ENCODE assay signal across 9 cellular contexts in genomic region chr21:14533555-14534400, GRCh38. TPM values are rescaled to one million over a fixed set of nuclear protein-coding genes. Genes with fewer than 3 reads are reported as not detected.
A peak's percentile ranks its signal among the peaks of the same experiment; 100 is the strongest.
DNase-seq lines count a peak whose midpoint lies in the region; ATAC-seq and TF ChIP-seq lines count a peak whose summit lies in the region.
"Had no signal": no experiment of that assay in that cellular context is flagged by ENCODE, and none has a peak within 500 bp of the region (broad histone marks: within the 10 kb centered on the region; RNA-seq: fewer than 3 reads in every experiment).

No MANE protein-coding gene starts in this region.

- peak in 1 of 10 experiments; percentile 18 for DNase-seq in CD4-positive, alpha-beta T cell
- DNase-seq in activated T-helper 2 cell treated with anti-CD3 and anti-CD28 coated beads, Interferon-gamma antibody, Interleukin-2, Interleukin-4, amounts not matched to agents 10 μg/mL and 5 μg/mL and 100 μg/mL, durations not matched to agents 14 hours and 24 hours and 36 hours (ENCODE audit: low spot score), result no peak
- DNase-seq in posterior vena cava (ENCODE audit: low spot score) (no peak), NCI-H2081 treated with DMSO at 0.1 percent for 48 hours (lab: John Stamatoyannopoulos, UW) (no peak), H7 (no peak)
- DNase-seq: gastrocnemius medialis had no signal

- H3K4me3 ChIP-seq in neutrophil (ENCODE audit: low read depth in 1 of 2, low read length in 1 of 2), result no peak overlapping the region
- H3K4me3 ChIP-seq in H7 (ENCODE audit: insufficient read depth, low read depth, low read length), result no peak overlapping the region
- H3K4me3 ChIP-seq: gastrocnemius medialis had no signal

- H3K27me3 ChIP-seq in CD4-positive, alpha-beta T cell (ENCODE audit: control insufficient read depth, insufficient read depth, low read length), result no peaks in the 10 kb centered on the region
- no peaks in the 10 kb centered on the region for H3K27me3 ChIP-seq in neutrophil
- H3K27me3 ChIP-seq in H7 (ENCODE audit: control insufficient read depth, insufficient read depth, low read length), result no peaks in the 10 kb centered on the region
- H3K27me3 ChIP-seq: gastrocnemius medialis had no signal

- intact Hi-C loops in CD4-positive, alpha-beta T cell (cut with DNase I, micrococcal nuclease), result no loop called here
- intact Hi-C loops in activated T-helper 2 cell treated with anti-CD3 and anti-CD28 coated beads, Interferon-gamma antibody, Interleukin-2, Interleukin-4, amounts not matched to agents 10 μg/mL and 5 μg/mL and 100 μg/mL, durations not matched to agents 14 hours and 24 hours and 36 hours (cut with micrococcal nuclease), result loop anchor here (1.0 to 5.0 kb wide), 9 partner anchors 9 to 151 kb away; partner anchors contain the start of genes HSPA13 and SAMSN1
- intact Hi-C loops in posterior vena cava (cut with DNase I), result no loop called here

- H3K36me3 ChIP-seq in neutrophil (no peaks in the 10 kb centered on the region), H7 (replicated peaks; ENCODE audit: control insufficient read depth, insufficient read depth, low read length) (no peaks in the 10 kb centered on the region)
- H3K36me3 ChIP-seq: gastrocnemius medialis had no signal

- CTCF ChIA-PET in CD4-positive, alpha-beta T cell (lab: Charles Lee), result interaction anchor here (0.5 to 1.7 kb wide), 4 partner anchors 8 to 204 kb away, joined by 3 to 5 read pairs (median 4); no protein-coding TSS in a partner anchor

- no peaks in the 10 kb centered on the region for H3K9me3 ChIP-seq in CD4-positive, alpha-beta T cell (ENCODE audit: control insufficient read depth, low read length)
- H3K9me3 ChIP-seq in neutrophil, result no peaks in the 10 kb centered on the region
- H3K9me3 ChIP-seq: gastrocnemius medialis had no signal

- peaks cover 62 to 72% of the 10 kb centered on the region in 2 experiments for H3K4me1 ChIP-seq in neutrophil (ENCODE audit: control insufficient read depth in 1 of 2, insufficient read depth in 1 of 2, low read depth in 1 of 2, low read length in 1 of 2)
- H3K4me1 ChIP-seq: gastrocnemius medialis had no signal

- peaks cover 67% of the 10 kb centered on the region for H3K4me1 Mint-ChIP-seq in CD4-positive, alpha-beta T cell (ENCODE audit: low read depth)
- H3K4me1 Mint-ChIP-seq in activated T-helper 2 cell treated with anti-CD3 and anti-CD28 coated beads, Interferon-gamma antibody, Interleukin-2, Interleukin-4, amounts not matched to agents 10 μg/mL and 5 μg/mL and 100 μg/mL, durations not matched to agents 14 hours and 24 hours and 36 hours (ENCODE audit: low read depth), result peaks cover 72% of the 10 kb centered on the region

- no peaks in the 10 kb centered on the region for H3K27me3 Mint-ChIP-seq in CD4-positive, alpha-beta T cell
- H3K27me3 Mint-ChIP-seq in activated T-helper 2 cell treated with anti-CD3 and anti-CD28 coated beads, Interferon-gamma antibody, Interleukin-2, Interleukin-4, amounts not matched to agents 10 μg/mL and 5 μg/mL and 100 μg/mL, durations not matched to agents 14 hours and 24 hours and 36 hours (ENCODE audit: low read depth), result no peaks in the 10 kb centered on the region

- peak; percentile 79 for ATAC-seq in CD4-positive, alpha-beta T cell (ENCODE audit: poor library complexity)
- ATAC-seq in GM19351 (IDR thresholded peaks at IDR 0.05; ENCODE audit: unreplicated experiment) (peak; percentile 84), HG03280 (IDR thresholded peaks at IDR 0.05; ENCODE audit: unreplicated experiment) (peak; percentile 83)

- H3K36me3 Mint-ChIP-seq in CD4-positive, alpha-beta T cell (ENCODE audit: low read depth), result peaks cover 42% of the 10 kb centered on the region
- H3K36me3 Mint-ChIP-seq in activated T-helper 2 cell treated with anti-CD3 and anti-CD28 coated beads, Interferon-gamma antibody, Interleukin-2, Interleukin-4, amounts not matched to agents 10 μg/mL and 5 μg/mL and 100 μg/mL, durations not matched to agents 14 hours and 24 hours and 36 hours (ENCODE audit: low read depth), result peaks cover 80% of the 10 kb centered on the region

- H3K9me3 Mint-ChIP-seq in CD4-positive, alpha-beta T cell, result peaks cover 6% of the 10 kb centered on the region
- H3K9me3 Mint-ChIP-seq in activated T-helper 2 cell treated with anti-CD3 and anti-CD28 coated beads, Interferon-gamma antibody, Interleukin-2, Interleukin-4, amounts not matched to agents 10 μg/mL and 5 μg/mL and 100 μg/mL, durations not matched to agents 14 hours and 24 hours and 36 hours, result peaks cover 33% of the 10 kb centered on the region

- H3K4me3 Mint-ChIP-seq in CD4-positive, alpha-beta T cell, result peak overlapping the region; percentile 83
- H3K4me3 Mint-ChIP-seq in activated T-helper 2 cell treated with anti-CD3 and anti-CD28 coated beads, Interferon-gamma antibody, Interleukin-2, Interleukin-4, amounts not matched to agents 10 μg/mL and 5 μg/mL and 100 μg/mL, durations not matched to agents 14 hours and 24 hours and 36 hours (ENCODE audit: low read depth), result peak overlapping the region; percentile 86

- peak overlapping the region; percentile 74 for H3K27ac ChIP-seq in CD4-positive, alpha-beta T cell (ENCODE audit: low read depth, low read length)
- peak overlapping the region; percentile 54 for H3K27ac ChIP-seq in neutrophil
- H3K27ac ChIP-seq: gastrocnemius medialis had no signal

- no peak for TF ChIP-seq CTCF in CD4-positive, alpha-beta T cell (IDR thresholded peaks at IDR 0.05)
- TF ChIP-seq CTCF in neutrophil (IDR thresholded peaks at IDR 0.05), result no peak

- POLR2A ChIA-PET in CD4-positive, alpha-beta T cell (lab: Charles Lee), result interaction anchor here (1.0 to 1.6 kb wide), 3 partner anchors 12 to 142 kb away, joined by 3 to 4 read pairs (median 4); no protein-coding TSS in a partner anchor

- peak overlapping the region; percentile 97 for H3K27ac Mint-ChIP-seq in CD4-positive, alpha-beta T cell
- peak overlapping the region; percentile 99 for H3K27ac Mint-ChIP-seq in activated T-helper 2 cell treated with anti-CD3 and anti-CD28 coated beads, Interferon-gamma antibody, Interleukin-2, Interleukin-4, amounts not matched to agents 10 μg/mL and 5 μg/mL and 100 μg/mL, durations not matched to agents 14 hours and 24 hours and 36 hours

RNA-seq across cellular contexts. Expression of gene SAMSN1, which starts 12.3 kb away (rescaled TPM):
- total RNA-seq in CD4-positive, alpha-beta T cell, result 10 to 100 TPM; 51.2 to 51.3 TPM
- 73.0 and 79.0 TPM in 2 replicates for total RNA-seq in activated T-helper 2 cell treated with anti-CD3 and anti-CD28 coated beads, Interferon-gamma antibody, Interleukin-2, Interleukin-4, amounts not matched to agents 10 μg/mL and 5 μg/mL and 100 μg/mL, durations not matched to agents 14 hours and 24 hours and 36 hours
- 10 to 100 TPM; 10.1 to 12.8 TPM for total RNA-seq in posterior vena cava
- total RNA-seq in H7 (2014; rRNA removed; shearing (Covaris generic)), result 0.15 and 0.90 TPM in 2 replicates
